ENCODE assay signal across 9 cellular contexts in the genomic region with DNA sequence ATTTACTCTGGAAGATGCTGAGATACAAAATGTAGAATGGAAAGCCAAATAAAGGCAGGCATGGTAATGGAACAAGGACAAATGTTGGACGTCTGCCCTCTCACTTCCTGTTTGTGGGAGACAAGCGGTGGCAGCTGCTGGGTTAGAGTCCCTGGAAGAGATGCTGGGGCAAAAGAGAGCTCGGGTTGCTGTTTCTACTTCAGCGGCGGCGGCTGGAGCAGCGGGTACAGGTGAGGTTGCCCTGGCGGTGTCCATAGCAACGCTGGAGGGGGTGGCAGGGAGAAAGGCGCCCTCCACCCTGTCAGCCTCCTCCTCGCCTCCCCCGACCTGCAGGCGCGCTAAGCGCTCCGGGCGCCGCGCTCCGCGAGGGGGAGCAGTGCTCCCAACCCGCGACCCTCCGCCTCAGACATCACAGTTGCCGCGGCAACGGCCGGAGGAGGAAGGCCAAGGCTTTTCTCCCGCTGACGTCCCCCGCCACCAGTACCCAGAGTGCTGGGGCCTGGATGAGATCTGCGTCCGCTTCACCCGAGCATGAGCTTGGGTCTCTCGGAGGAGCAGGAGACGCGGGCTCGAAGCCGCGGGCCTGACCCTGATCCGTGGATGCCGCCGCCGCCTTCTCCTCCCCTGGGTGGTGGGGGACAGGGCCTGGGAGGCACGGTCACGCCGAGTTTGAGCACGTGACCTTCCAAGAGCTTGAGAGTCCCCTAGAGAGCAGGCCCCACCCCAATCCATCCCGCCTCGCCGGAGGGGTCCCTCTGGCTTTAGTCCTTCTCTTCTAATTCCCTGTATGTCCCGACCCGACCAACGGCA.
A peak's percentile ranks its signal among the peaks of the same experiment; 100 is the strongest.
DNase-seq lines count a peak whose midpoint lies in the region; ATAC-seq and TF ChIP-seq lines count a peak whose summit lies in the region.
"Had no signal": no experiment of that assay in that cellular context is flagged by ENCODE, and none has a peak within 500 bp of the region (broad histone marks: within the 10 kb centered on the region; RNA-seq: fewer than 3 reads in every experiment).

No MANE protein-coding gene starts in this region.

- intact Hi-C loops in aorta (cut with DNase I): no loop called here

- no peak for TF ChIP-seq CTCF in epithelial cell of esophagus (IDR thresholded peaks at IDR 0.05; ENCODE audit: insufficient read depth, low read depth, low read length, missing control alignments)

- WGBS in mesodermal cell (ENCODE audit: insufficient coverage in 2 of 2), 2 experiments: 2 to 6% methylated on average over 38 to 41 of the region's 54 CpGs
- 2 to 3% methylated on average over 48 to 54 of the region's 54 CpGs for WGBS in aorta, 2 donors

- in situ Hi-C loops in HAP-1 (cut with MboI; ENCODE audit: low sequenced_read_pairs): no loop called here

- peak; percentile 69 for ATAC-seq in aorta (ENCODE audit: low FRiP score)
- ATAC-seq in GM21723 (IDR thresholded peaks at IDR 0.05; ENCODE audit: unreplicated experiment): no peak
- no peak for ATAC-seq in GM21423 (IDR thresholded peaks at IDR 0.05; ENCODE audit: unreplicated experiment)

- H3K4me1 ChIP-seq in HAP-1 (no peaks in the 10 kb centered on the region), mesodermal cell (ENCODE audit: control insufficient read depth, insufficient read depth, low read length, poor library complexity, severe bottlenecking) (no peaks in the 10 kb centered on the region), aorta (ENCODE audit: control insufficient read depth in 1 of 2, insufficient read depth in 2 of 2, low read length in 2 of 2) (no peaks in the 10 kb centered on the region)

- H3K27me3 ChIP-seq in HAP-1 (ENCODE audit: low read depth) (peaks cover 3% of the 10 kb centered on the region), aorta (ENCODE audit: control insufficient read depth in 1 of 2, insufficient read depth in 2 of 2, low read length in 1 of 2) (peaks cover 0 to 2% of the 10 kb centered on the region in 2 donors)

- H3K9me3 ChIP-seq in HAP-1 (no peaks in the 10 kb centered on the region), mesodermal cell (ENCODE audit: control insufficient read depth, low read length) (no peaks in the 10 kb centered on the region), aorta (ENCODE audit: control insufficient read depth, low read length) (no peaks in the 10 kb centered on the region)

- H3K4me3 ChIP-seq in HAP-1: peak overlapping the region; percentile 9; the same call in 1 of the 2 replicates
- no peak overlapping the region for H3K4me3 ChIP-seq in epithelial cell of esophagus (ENCODE audit: low read length)
- peak overlapping the region; percentile 40 for H3K4me3 ChIP-seq in mesodermal cell (ENCODE audit: extremely low read depth, insufficient read depth, low read length, poor library complexity, severe bottlenecking)
- H3K4me3 ChIP-seq in aorta (ENCODE audit: low read length in 2 of 2): peak overlapping the region; percentile 0 to 50

- H3K27ac ChIP-seq in mesodermal cell (ENCODE audit: low read depth, low read length, severe bottlenecking) (no peak overlapping the region), aorta (ENCODE audit: low read depth in 1 of 2, low read length in 2 of 2) (no peak overlapping the region)
- H3K27ac ChIP-seq: KMS-11 had no signal

- DNase-seq in HAP-1 (ENCODE audit: low spot score in 2 of 2): peak; percentile 22 to 64
- DNase-seq in NCI-H510A (lab: John Stamatoyannopoulos, UW): peak; percentile 98
- peak; percentile 0 for DNase-seq in epithelial cell of esophagus (ENCODE audit: low read depth)
- peak; percentile 42 to 77 for DNase-seq in aorta
- no peak for DNase-seq in foreskin melanocyte

- H3K36me3 ChIP-seq in HAP-1 (replicated peaks) (no peaks in the 10 kb centered on the region), mesodermal cell (ENCODE audit: control insufficient read depth, insufficient read depth, low read length) (no peaks in the 10 kb centered on the region), aorta (ENCODE audit: control insufficient read depth in 1 of 2, insufficient read depth in 2 of 2, low read length in 1 of 2) (no peaks in the 10 kb centered on the region)
